ENCODE assay signal across 8 cellular contexts in genomic region chr14:60164404-60164716, GRCh38. TPM values are rescaled to one million over a fixed set of nuclear protein-coding genes. Genes with fewer than 3 reads are reported as not detected.
DNase-seq lines count a peak whose midpoint lies in the region; ATAC-seq and TF ChIP-seq lines count a peak whose summit lies in the region.

No MANE protein-coding gene starts in this region.

- no peaks in the 10 kb centered on the region for H3K36me3 ChIP-seq in iPS-20b (ENCODE audit: insufficient read depth, low read depth, low read length)
- no peaks in the 10 kb centered on the region for H3K36me3 ChIP-seq in suprapubic skin

- H3K4me1 ChIP-seq in iPS-20b (ENCODE audit: insufficient read depth, low read length) (peaks cover 9% of the 10 kb centered on the region; the same call in 1 of the 2 replicates), suprapubic skin (peaks cover 19% of the 10 kb centered on the region)

- intact Hi-C loops in activated CD8-positive, alpha-beta T cell treated with anti-CD3 and anti-CD28 coated beads for 36 hours (cut with micrococcal nuclease) = loop anchor here (5.0 kb wide), 1 partner anchor 72 kb away; the partner anchor contains the start of gene PCNX4

- H3K4me3 ChIP-seq in iPS-20b (ENCODE audit: low read length) (peak overlapping the region; percentile 85), suprapubic skin (peak overlapping the region; percentile 69)

- peaks cover 42% of the 10 kb centered on the region for H3K4me1 Mint-ChIP-seq in activated CD8-positive, alpha-beta T cell treated with anti-CD3 and anti-CD28 coated beads for 36 hours (ENCODE audit: low read depth)

- CTCF ChIA-PET in activated CD8-positive, alpha-beta T cell treated with anti-CD3 and anti-CD28 coated beads for 36 hours (lab: Charles Lee) = interaction anchor here (0.8 to 4.2 kb wide), 7 partner anchors 8 to 73 kb away, joined by 3 to 53 read pairs (median 5); no protein-coding TSS in a partner anchor

- H3K9me3 ChIP-seq in iPS-20b (ENCODE audit: insufficient read depth, low read depth, low read length) (no peaks in the 10 kb centered on the region), suprapubic skin (no peaks in the 10 kb centered on the region)

- peak overlapping the region; percentile 88 for H3K4me3 Mint-ChIP-seq in activated CD8-positive, alpha-beta T cell treated with anti-CD3 and anti-CD28 coated beads for 36 hours

- H3K36me3 Mint-ChIP-seq in activated CD8-positive, alpha-beta T cell treated with anti-CD3 and anti-CD28 coated beads for 36 hours (ENCODE audit: low read depth) = peaks cover 23% of the 10 kb centered on the region

- DNase-seq in activated CD8-positive, alpha-beta T cell treated with anti-CD3 and anti-CD28 coated beads for 36 hours = no peak
- DNase-seq in suprapubic skin (ENCODE audit: low spot score in 2 of 2) (no peak), NCI-H187 (lab: John Stamatoyannopoulos, UW) (no peak), AG08395 (ENCODE audit: low spot score) (no peak)

- H3K27me3 ChIP-seq in iPS-20b (ENCODE audit: insufficient read depth, low read length) (peaks cover 14% of the 10 kb centered on the region), suprapubic skin (no peaks in the 10 kb centered on the region)

- ATAC-seq in GM18502 (IDR thresholded peaks at IDR 0.05; ENCODE audit: poor library complexity, unreplicated experiment) (peak; percentile 18), HG02759 (IDR thresholded peaks at IDR 0.05; ENCODE audit: unreplicated experiment) (peak; percentile 2), HG02870 (IDR thresholded peaks at IDR 0.05; ENCODE audit: unreplicated experiment) (no peak)
- ATAC-seq in activated CD8-positive, alpha-beta T cell treated with anti-CD3 and anti-CD28 coated beads for 36 hours = no peak

- no peaks in the 10 kb centered on the region for H3K9me3 Mint-ChIP-seq in activated CD8-positive, alpha-beta T cell treated with anti-CD3 and anti-CD28 coated beads for 36 hours

- WGBS in suprapubic skin = 10% methylated on average over 5 of the region's 5 CpGs

- peak overlapping the region; percentile 70; the same call in 1 of the 2 replicates for H3K9ac ChIP-seq in iPS-20b (ENCODE audit: low read depth, low read length)

- no peaks in the 10 kb centered on the region for H3K27me3 Mint-ChIP-seq in activated CD8-positive, alpha-beta T cell treated with anti-CD3 and anti-CD28 coated beads for 36 hours

- TF ChIP-seq CTCF in activated CD8-positive, alpha-beta T cell treated with anti-CD3 and anti-CD28 coated beads for 36 hours (IDR thresholded peaks at IDR 0.05) = no peak
- no peak for TF ChIP-seq CTCF in suprapubic skin (IDR thresholded peaks at IDR 0.05)

- no peak for TF ChIP-seq POLR2A in suprapubic skin (IDR thresholded peaks at IDR 0.05)

- peak overlapping the region; percentile 96 for H3K27ac Mint-ChIP-seq in activated CD8-positive, alpha-beta T cell treated with anti-CD3 and anti-CD28 coated beads for 36 hours

- POLR2A ChIA-PET in activated CD8-positive, alpha-beta T cell treated with anti-CD3 and anti-CD28 coated beads for 36 hours (lab: Charles Lee) = interaction anchor here (0.6 to 2.4 kb wide), 8 partner anchors 9 to 181 kb away, joined by 3 to 15 read pairs (median 6); partner anchors contain the start of gene PPM1A

- TF ChIP-seq EP300 in suprapubic skin (IDR thresholded peaks at IDR 0.05) = no peak

- no peak overlapping the region for H3K27ac ChIP-seq in iPS-20b (ENCODE audit: low read length)
- H3K27ac ChIP-seq in suprapubic skin = peak overlapping the region; percentile 85

RNA-seq across cellular contexts. Expression of gene DHRS7, which starts 0.8 kb away (rescaled TPM):
- total RNA-seq in activated CD8-positive, alpha-beta T cell treated with anti-CD3 and anti-CD28 coated beads for 36 hours = 10 to 100 TPM; 46.4 to 46.6 TPM
- total RNA-seq in suprapubic skin = 10 to 100 TPM; 33.7 to 91.7 (median 39.8) TPM

Comparison
In these comparisons a context has a peak if more than half of its experiments do, and no peak if none do; other contexts are left out.
1. ATAC-seq: peak in GM18502 (single experiment) and HG02759 (single experiment); none in activated CD8-positive, alpha-beta T cell treated with anti-CD3 and anti-CD28 coated beads for 36 hours (single experiment) and HG02870 (single experiment).